Comparison of ENCODE assay signal across 17 cellular contexts in the genomic region with DNA sequence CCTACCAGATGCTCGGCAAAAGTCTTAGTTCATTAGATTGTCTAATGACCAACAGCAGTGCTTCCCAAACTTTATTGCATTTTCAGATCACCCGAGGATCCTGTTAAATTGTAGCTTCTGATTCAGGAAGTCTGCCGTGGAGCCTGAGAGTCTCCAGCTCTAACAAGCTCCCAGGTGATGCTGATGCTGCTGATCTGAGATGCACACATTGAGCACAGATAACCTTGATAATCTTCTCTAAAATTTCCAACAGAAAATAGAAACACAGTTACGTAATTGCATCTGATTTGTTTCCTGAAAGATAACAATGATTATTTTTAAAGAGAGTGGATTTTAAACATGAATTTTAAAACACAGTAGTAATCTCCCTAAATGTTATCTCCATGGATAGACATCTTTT.
A peak's percentile ranks its signal among the peaks of the same experiment; 100 is the strongest.
DNase-seq lines count a peak whose midpoint lies in the region; ATAC-seq, FAIRE-seq and TF ChIP-seq lines count a peak whose summit lies in the region.
"Had no signal": no experiment of that assay in that cellular context is flagged by ENCODE, and none has a peak within 500 bp of the region (broad histone marks: within the 10 kb centered on the region; RNA-seq: fewer than 3 reads in every experiment).

No MANE protein-coding gene starts in this region.

- no peak overlapping the region for H3K4me2 ChIP-seq in SK-N-SH
- H3K4me2 ChIP-seq: BLaER1, GM23338 had no signal

- peak in 1 of 2 experiments; percentile 75; a peak in 2 of 4 replicates for TF ChIP-seq EP300 in SK-N-SH (IDR thresholded peaks at IDR 0.05; ENCODE audit: borderline replicate concordance in 1 of 2, low read depth in 1 of 2, low read length in 1 of 2)

- no peak for ATAC-seq in SK-N-SH treated with all-trans-retinoic acid at 6 μM for 48 hours
- ATAC-seq in sciatic nerve = peak; percentile 30
- no peak for ATAC-seq in pancreas
- ATAC-seq: GM23338 had no signal

- H3K4me1 ChIP-seq in SK-N-SH (ENCODE audit: control insufficient read depth in 1 of 2, insufficient read depth in 2 of 2, low read depth in 1 of 2, low read length in 1 of 2) (peaks cover 0 to 46% of the 10 kb centered on the region in 2 experiments; a peak in 2 of 4 replicates), pancreas (no peaks in the 10 kb centered on the region)
- H3K4me1 ChIP-seq: BLaER1, Caco-2 had no signal

- H3K27me3 ChIP-seq in SK-N-SH (ENCODE audit: insufficient read depth) = no peaks in the 10 kb centered on the region; the same call in 1 of the 2 replicates
- no peaks in the 10 kb centered on the region for H3K27me3 ChIP-seq in pancreas
- H3K27me3 ChIP-seq: BLaER1 had no signal

- DNase-seq in NCI-H1092 treated with DMSO at 0.1 percent for 48 hours (lab: John Stamatoyannopoulos, UW) (peak; percentile 46), NCI-H1092 (lab: John Stamatoyannopoulos, UW) (no peak), SK-N-SH (no peak), amniotic epithelial cell (ENCODE audit: low read depth) (peak; percentile 3), sciatic nerve (ENCODE audit: low spot score) (no peak), pancreas (no peak), UCSD-AML1 (lab: John Stamatoyannopoulos, UW; ENCODE audit: unreplicated experiment) (no peak)
- DNase-seq: Caco-2; CD8-positive, alpha-beta memory T cell; DND-41; GDM1; H7 had no signal

- H3K9me2 ChIP-seq in SK-N-SH = no peaks in the 10 kb centered on the region

- no peak for TF ChIP-seq CTCF in SK-N-SH (IDR thresholded peaks at IDR 0.05)
- TF ChIP-seq CTCF in pancreas (IDR thresholded peaks at IDR 0.05) = no peak

- no peak overlapping the region for H2AFZ ChIP-seq in SK-N-SH (ENCODE audit: low read depth)
- H2AFZ ChIP-seq: GM23338 had no signal

- no peaks in the 10 kb centered on the region for H3F3A ChIP-seq in SK-N-SH (replicated peaks; ENCODE audit: insufficient read depth)

- no peaks in the 10 kb centered on the region for H4K20me1 ChIP-seq in SK-N-SH (ENCODE audit: insufficient read depth)
- H4K20me1 ChIP-seq: BLaER1 had no signal

- POLR2A ChIA-PET in SK-N-SH (lab: Yijun Ruan, JAX) = interaction anchor here (1.1 to 3.4 kb wide), 4 partner anchors 82 to 327 kb away, joined by 4 to 40 read pairs (median 16); a partner anchor contains a TSS

- intact Hi-C loops in sciatic nerve (cut with DNase I) = no loop called here
- intact Hi-C loops in pancreas (cut with DNase I) = no loop called here

- H3K79me2 ChIP-seq in SK-N-SH (ENCODE audit: insufficient read depth) = no peaks in the 10 kb centered on the region; the same call in 1 of the 2 replicates

- no peak for FAIRE-seq in pancreas (lab: Jason Lieb, UNC)

- no peak; the same call in 1 of the 2 replicates for TF ChIP-seq RAD21 in SK-N-SH (IDR thresholded peaks at IDR 0.05; ENCODE audit: low read length)

- 38% methylated on average over 4 of the region's 4 CpGs for WGBS in SK-N-SH (ENCODE audit: low lambda C conversion rate)
- WGBS in pancreas, 2 donors = 52 to 56% methylated on average over 4 of the region's 4 CpGs

- H3K27ac ChIP-seq in SK-N-SH (ENCODE audit: low read depth in 2 of 2, low read length in 1 of 2) (peak overlapping the region in 1 of 2 experiments; percentile 99; a peak in 2 of 4 replicates), pancreas (no peak overlapping the region)
- H3K27ac ChIP-seq: 22Rv1, BLaER1, HL-60 had no signal

- H3K36me3 ChIP-seq in SK-N-SH (replicated peaks in 1 of 2; ENCODE audit: control insufficient read depth in 1 of 2, insufficient read depth in 2 of 2, low read length in 1 of 2) = no peaks in the 10 kb centered on the region
- H3K36me3 ChIP-seq in pancreas = no peaks in the 10 kb centered on the region
- H3K36me3 ChIP-seq: BLaER1 had no signal

- CTCF ChIA-PET in SK-N-SH (lab: Yijun Ruan, JAX) = interaction anchor here (1.0 to 4.6 kb wide), 5 partner anchors 59 to 327 kb away, joined by 5 to 46 read pairs (median 10); a partner anchor contains a TSS

- H3K4me3 ChIP-seq in SK-N-SH (ENCODE audit: low read depth in 2 of 2, low read length in 1 of 2) = no peak overlapping the region
- no peak overlapping the region for H3K4me3 ChIP-seq in pancreas
- H3K4me3 ChIP-seq: BLaER1, GM23338 had no signal

- H3K9ac ChIP-seq in SK-N-SH = no peak overlapping the region
- H3K9ac ChIP-seq: BLaER1 had no signal

- no peaks in the 10 kb centered on the region for H3K9me3 ChIP-seq in SK-N-SH
- H3K9me3 ChIP-seq in pancreas = no peaks in the 10 kb centered on the region
- H3K9me3 ChIP-seq: BLaER1, Caco-2 had no signal

TF ChIP-seq in SK-N-SH, 30 proteins besides CTCF, POLR2A, EP300 and RAD21 (continues in another document):
- TF ChIP-seq CHD2 (IDR thresholded peaks at IDR 0.05; ENCODE audit: low read length, partially characterized antibody) (peak; percentile 9), GATA2 (CRISPR knock-in tag; IDR thresholded peaks at IDR 0.05) (peak; percentile 92), RCOR1 (IDR thresholded peaks at IDR 0.05; ENCODE audit: low read length) (peak; percentile 7; the same call in 1 of the 2 replicates), MXI1 (IDR thresholded peaks at IDR 0.05; ENCODE audit: low read depth, low read length) (peak; percentile 34; the same call in 1 of the 2 replicates), FOXJ3 (CRISPR knock-in tag; IDR thresholded peaks at IDR 0.05) (no peak; the same call in none of the 2 replicates), RFX5 (IDR thresholded peaks at IDR 0.05; ENCODE audit: low read length) (0 out of 2 replicates have a peak, but pooled peaks have one; percentile 18), POLR2AphosphoS5 (IDR thresholded peaks at IDR 0.05; ENCODE audit: low read depth, low read length) (no peak)
- TF ChIP-seq, protein P1, sequence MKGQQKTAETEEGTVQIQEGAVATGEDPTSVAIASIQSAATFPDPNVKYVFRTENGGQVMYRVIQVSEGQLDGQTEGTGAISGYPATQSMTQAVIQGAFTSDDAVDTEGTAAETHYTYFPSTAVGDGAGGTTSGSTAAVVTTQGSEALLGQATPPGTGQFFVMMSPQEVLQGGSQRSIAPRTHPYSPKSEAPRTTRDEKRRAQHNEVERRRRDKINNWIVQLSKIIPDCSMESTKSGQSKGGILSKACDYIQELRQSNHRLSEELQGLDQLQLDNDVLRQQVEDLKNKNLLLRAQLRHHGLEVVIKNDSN (IDR thresholded peaks at IDR 0.05; ENCODE audit: borderline replicate concordance, low read depth) = no peak

TF ChIP-seq in SK-N-SH treated with all-trans-retinoic acid at 6 μM for 48 hours, 23 proteins besides CTCF, POLR2A, EP300 and RAD21:
- TF ChIP-seq CSDC2 (CRISPR knock-in tag; IDR thresholded peaks at IDR 0.05) = no peak
- no peak for TF ChIP-seq ZC3H10 (CRISPR knock-in tag; IDR thresholded peaks at IDR 0.05)

Comparison
In these comparisons a context has a peak if more than half of its experiments do, and no peak if none do; other contexts are left out.
1. DNase-seq: peak in NCI-H1092 treated with DMSO at 0.1 percent for 48 hours (single experiment) and amniotic epithelial cell (single experiment); none in NCI-H1092 (single experiment), SK-N-SH (single experiment), sciatic nerve (single experiment), pancreas (0 of 6) and UCSD-AML1 (single experiment).